Comparison of ENCODE assay signal across 13 cellular contexts in the genomic region with DNA sequence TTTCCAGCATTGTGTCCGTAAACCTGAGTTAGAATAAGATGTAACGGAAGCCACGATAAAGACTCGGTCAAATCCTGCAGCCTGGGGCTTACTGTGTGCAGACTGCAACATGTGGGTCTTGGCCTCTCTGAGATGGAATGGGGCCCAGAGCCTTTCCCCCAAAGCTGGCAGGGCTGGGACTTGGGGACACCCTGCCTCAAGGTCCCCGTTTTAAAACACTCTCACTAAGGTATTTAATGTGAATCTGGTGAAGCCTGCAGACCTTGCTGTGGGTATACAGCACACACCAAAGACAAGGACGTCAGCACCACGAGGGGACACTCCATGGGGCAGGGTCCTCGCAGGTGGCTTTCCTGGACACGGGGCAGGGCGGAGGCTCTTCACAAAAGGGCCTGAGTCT. TPM values are rescaled to one million over a fixed set of nuclear protein-coding genes. Genes with fewer than 3 reads are reported as not detected.
DNase-seq lines count a peak whose midpoint lies in the region; ATAC-seq, FAIRE-seq and TF ChIP-seq lines count a peak whose summit lies in the region.
"Had no signal": no experiment of that assay in that cellular context is flagged by ENCODE, and none has a peak within 500 bp of the region (broad histone marks: within the 10 kb centered on the region; RNA-seq: fewer than 3 reads in every experiment).

No MANE protein-coding gene starts in this region.

- peaks cover 0 to 12% (median 0%) of the 10 kb centered on the region in 3 experiments for H3K36me3 ChIP-seq in naive thymus-derived CD4-positive, alpha-beta T cell (ENCODE audit: control insufficient read depth in 2 of 3, insufficient read depth in 3 of 3, low read length in 3 of 3)
- H3K36me3 ChIP-seq: gastrocnemius medialis, prostate gland had no signal

- H3K4me1 ChIP-seq in naive thymus-derived CD4-positive, alpha-beta T cell (ENCODE audit: control insufficient read depth in 2 of 2, insufficient read depth in 2 of 2, low read length in 2 of 2), result peaks cover 22 to 24% of the 10 kb centered on the region in 2 donors

- no peaks in the 10 kb centered on the region for H3K27me3 ChIP-seq in naive thymus-derived CD4-positive, alpha-beta T cell (ENCODE audit: control insufficient read depth in 2 of 2, insufficient read depth in 2 of 2, low read length in 2 of 2)
- H3K27me3 ChIP-seq: gastrocnemius medialis, testis had no signal

- no peaks in the 10 kb centered on the region for H3K27me3 Mint-ChIP-seq in activated CD4-positive, alpha-beta T cell treated with anti-CD3 and anti-CD28 coated beads for 36 hours
- H3K27me3 Mint-ChIP-seq in activated CD8-positive, alpha-beta T cell treated with anti-CD3 and anti-CD28 coated beads, Interleukin-2, amount 10 ng/mL, durations not matched to agents 7 days and 5 days (ENCODE audit: low read depth), result no peaks in the 10 kb centered on the region
- no peaks in the 10 kb centered on the region for H3K27me3 Mint-ChIP-seq in naive thymus-derived CD4-positive, alpha-beta T cell

- no peak for DNase-seq in activated CD4-positive, alpha-beta T cell treated with anti-CD3 and anti-CD28 coated beads for 36 hours
- DNase-seq in activated CD4-positive, alpha-beta T cell treated with anti-CD3 and anti-CD28 coated beads, Interleukin-2, amount 50 U/mL, for 1 hour, result no peak
- no peak for DNase-seq in GM12891 (ENCODE audit: insufficient read length, low spot score)
- DNase-seq in activated CD8-positive, alpha-beta T cell treated with anti-CD3 and anti-CD28 coated beads, Interleukin-2, amount 10 ng/mL, durations not matched to agents 7 days and 5 days, result no peak
- DNase-seq in naive thymus-derived CD4-positive, alpha-beta T cell, result no peak
- DNase-seq: NCI-H1048 had no signal

- ATAC-seq in activated CD4-positive, alpha-beta T cell treated with anti-CD3 and anti-CD28 coated beads for 36 hours, result no peak
- ATAC-seq in activated CD8-positive, alpha-beta T cell treated with anti-CD3 and anti-CD28 coated beads, Interleukin-2, amount 10 ng/mL, durations not matched to agents 7 days and 5 days, result no peak
- ATAC-seq in naive thymus-derived CD4-positive, alpha-beta T cell, result no peak
- ATAC-seq in HG03469 (IDR thresholded peaks at IDR 0.05; ENCODE audit: unreplicated experiment) (no peak), GM21360 (IDR thresholded peaks at IDR 0.05; ENCODE audit: unreplicated experiment) (no peak), GM21367 (IDR thresholded peaks at IDR 0.05; ENCODE audit: unreplicated experiment) (no peak)
- ATAC-seq: gastrocnemius medialis had no signal

- H3K9me3 Mint-ChIP-seq in activated CD4-positive, alpha-beta T cell treated with anti-CD3 and anti-CD28 coated beads for 36 hours (ENCODE audit: low read depth), result no peaks in the 10 kb centered on the region
- no peaks in the 10 kb centered on the region for H3K9me3 Mint-ChIP-seq in activated CD8-positive, alpha-beta T cell treated with anti-CD3 and anti-CD28 coated beads, Interleukin-2, amount 10 ng/mL, durations not matched to agents 7 days and 5 days (ENCODE audit: insufficient read depth)
- no peaks in the 10 kb centered on the region for H3K9me3 Mint-ChIP-seq in naive thymus-derived CD4-positive, alpha-beta T cell

- peaks cover 25% of the 10 kb centered on the region for H3K4me1 Mint-ChIP-seq in activated CD4-positive, alpha-beta T cell treated with anti-CD3 and anti-CD28 coated beads for 36 hours
- peaks cover 38% of the 10 kb centered on the region for H3K4me1 Mint-ChIP-seq in activated CD8-positive, alpha-beta T cell treated with anti-CD3 and anti-CD28 coated beads, Interleukin-2, amount 10 ng/mL, durations not matched to agents 7 days and 5 days (ENCODE audit: low read depth)
- peaks cover 10 to 38% (median 30%) of the 10 kb centered on the region in 7 donors for H3K4me1 Mint-ChIP-seq in naive thymus-derived CD4-positive, alpha-beta T cell

- peaks cover 21% of the 10 kb centered on the region for H3K36me3 Mint-ChIP-seq in activated CD4-positive, alpha-beta T cell treated with anti-CD3 and anti-CD28 coated beads for 36 hours (ENCODE audit: low read depth)
- peaks cover 21% of the 10 kb centered on the region for H3K36me3 Mint-ChIP-seq in activated CD8-positive, alpha-beta T cell treated with anti-CD3 and anti-CD28 coated beads, Interleukin-2, amount 10 ng/mL, durations not matched to agents 7 days and 5 days (ENCODE audit: low read depth)
- H3K36me3 Mint-ChIP-seq in naive thymus-derived CD4-positive, alpha-beta T cell, result peaks cover 0 to 6% (median 0%) of the 10 kb centered on the region in 5 donors

- H3K9me3 ChIP-seq in naive thymus-derived CD4-positive, alpha-beta T cell (ENCODE audit: control insufficient read depth in 2 of 3, low read length in 3 of 3), result no peaks in the 10 kb centered on the region
- H3K9me3 ChIP-seq: gastrocnemius medialis, prostate gland, testis had no signal

- no peak for TF ChIP-seq POLR2A in GM12891 (IDR thresholded peaks at IDR 0.05; ENCODE audit: low read depth, low read length)

- no peak overlapping the region for H3K27ac ChIP-seq in naive thymus-derived CD4-positive, alpha-beta T cell (ENCODE audit: low read depth, low read length)
- H3K27ac ChIP-seq: gastrocnemius medialis, prostate gland, SK-N-MC, testis had no signal

- intact Hi-C loops in activated CD4-positive, alpha-beta T cell treated with anti-CD3 and anti-CD28 coated beads for 36 hours (cut with DNase I, micrococcal nuclease), result loop anchor here (1.0 to 10.0 kb wide), 5 partner anchors 98 to 217 kb away; no protein-coding TSS in a partner anchor
- intact Hi-C loops in naive thymus-derived CD4-positive, alpha-beta T cell (cut with micrococcal nuclease), result loop anchor here in 1 of 2 donors (1.0 kb wide), 2 partner anchors 99 to 140 kb away; no protein-coding TSS in a partner anchor

- POLR2A ChIA-PET in activated CD4-positive, alpha-beta T cell treated with anti-CD3 and anti-CD28 coated beads for 36 hours (lab: Charles Lee), result no interaction called here
- POLR2A ChIA-PET in activated CD8-positive, alpha-beta T cell treated with anti-CD3 and anti-CD28 coated beads, Interleukin-2, amount 10 ng/mL, durations not matched to agents 7 days and 5 days (lab: Charles Lee), result no interaction called here
- POLR2A ChIA-PET in naive thymus-derived CD4-positive, alpha-beta T cell (lab: Charles Lee), result no interaction called here

- H3K4me3 Mint-ChIP-seq in activated CD4-positive, alpha-beta T cell treated with anti-CD3 and anti-CD28 coated beads for 36 hours, result peak overlapping the region; percentile 93
- H3K4me3 Mint-ChIP-seq in activated CD8-positive, alpha-beta T cell treated with anti-CD3 and anti-CD28 coated beads, Interleukin-2, amount 10 ng/mL, durations not matched to agents 7 days and 5 days, result peak overlapping the region; percentile 96
- H3K4me3 Mint-ChIP-seq in naive thymus-derived CD4-positive, alpha-beta T cell, result peak overlapping the region in 8 of 10 donors; percentile 30 to 95 (median 92)

- CTCF ChIA-PET in activated CD4-positive, alpha-beta T cell treated with anti-CD3 and anti-CD28 coated beads for 36 hours (lab: Charles Lee), result no interaction called here
- CTCF ChIA-PET in activated CD8-positive, alpha-beta T cell treated with anti-CD3 and anti-CD28 coated beads, Interleukin-2, amount 10 ng/mL, durations not matched to agents 7 days and 5 days (lab: Charles Lee), result no interaction called here
- CTCF ChIA-PET in naive thymus-derived CD4-positive, alpha-beta T cell (lab: Charles Lee), result interaction anchor here (1.3 kb wide), 1 partner anchor 97 kb away, joined by 7 read pairs; no protein-coding TSS in a partner anchor

- peak; percentile 13 for FAIRE-seq in GM12891 (lab: Jason Lieb, UNC)

- no peak overlapping the region for H3K27ac Mint-ChIP-seq in activated CD4-positive, alpha-beta T cell treated with anti-CD3 and anti-CD28 coated beads for 36 hours
- H3K27ac Mint-ChIP-seq in activated CD8-positive, alpha-beta T cell treated with anti-CD3 and anti-CD28 coated beads, Interleukin-2, amount 10 ng/mL, durations not matched to agents 7 days and 5 days, result no peak overlapping the region
- peak overlapping the region in 4 of 9 donors; percentile 36 to 90 (median 66) for H3K27ac Mint-ChIP-seq in naive thymus-derived CD4-positive, alpha-beta T cell

- no peak overlapping the region for H3K4me3 ChIP-seq in naive thymus-derived CD4-positive, alpha-beta T cell (ENCODE audit: low read length)
- H3K4me3 ChIP-seq: gastrocnemius medialis, prostate gland, testis had no signal

TF ChIP-seq in GM12891, 5 proteins besides CTCF, POLR2A, EP300 and RAD21 (continues in another document):
- TF ChIP-seq PAX5 (IDR thresholded peaks at IDR 0.05; ENCODE audit: insufficient read depth, low read length, severe bottlenecking) (no peak), TAF1 (IDR thresholded peaks at IDR 0.05; ENCODE audit: low read depth, low read length) (no peak)

RNA-seq across cellular contexts. Expression of gene NDUFAF8, which starts 2.1 kb away (rescaled TPM):
- total RNA-seq in activated CD4-positive, alpha-beta T cell treated with anti-CD3 and anti-CD28 coated beads for 36 hours, result 10 to 100 TPM; 31.0 to 57.9 TPM
- polyA plus RNA-seq in GM12891 (2012; ENCODE audit: low read depth, missing spikeins), result 159 TPM
- 10 to 100 TPM; 42.3 to 48.3 TPM for total RNA-seq in activated CD8-positive, alpha-beta T cell treated with anti-CD3 and anti-CD28 coated beads, Interleukin-2, amount 10 ng/mL, durations not matched to agents 7 days and 5 days
- total RNA-seq in naive thymus-derived CD4-positive, alpha-beta T cell, result 10 to 100 TPM; 34.2 to 45.6 (median 43.5) TPM
- 10 to 100 TPM; 60.4 to 85.9 TPM for polyA plus RNA-seq in naive thymus-derived CD4-positive, alpha-beta T cell

RNA-seq across cellular contexts. Expression of gene TEPSIN, which starts 2.3 kb away (rescaled TPM):
- 10 to 100 TPM; 17.8 to 20.3 TPM for total RNA-seq in activated CD4-positive, alpha-beta T cell treated with anti-CD3 and anti-CD28 coated beads for 36 hours
- polyA plus RNA-seq in GM12891 (2012; ENCODE audit: low read depth, missing spikeins), result 15.7 TPM
- total RNA-seq in activated CD8-positive, alpha-beta T cell treated with anti-CD3 and anti-CD28 coated beads, Interleukin-2, amount 10 ng/mL, durations not matched to agents 7 days and 5 days, result 10 to 100 TPM; 43.8 to 52.7 TPM
- total RNA-seq in naive thymus-derived CD4-positive, alpha-beta T cell, result 100 to 1,000 TPM in 2 of 5 experiments, 10 to 100 TPM in 3; 52.6 to 115 (median 90.0) TPM
- polyA plus RNA-seq in naive thymus-derived CD4-positive, alpha-beta T cell, result 1 to 10 TPM; 3.2 to 5.3 TPM

RNA-seq across cellular contexts. Expression of gene CEP131, which starts 18.4 kb away (rescaled TPM):
- 1 to 10 TPM; 7.6 to 9.5 TPM for total RNA-seq in activated CD4-positive, alpha-beta T cell treated with anti-CD3 and anti-CD28 coated beads for 36 hours
- polyA plus RNA-seq in GM12891 (2012; ENCODE audit: low read depth, missing spikeins), result 10.6 TPM
- 10 to 100 TPM; 17.9 to 19.0 TPM for total RNA-seq in activated CD8-positive, alpha-beta T cell treated with anti-CD3 and anti-CD28 coated beads, Interleukin-2, amount 10 ng/mL, durations not matched to agents 7 days and 5 days
- total RNA-seq in naive thymus-derived CD4-positive, alpha-beta T cell, result 10 to 100 TPM in 2 of 5 experiments, 1 to 10 TPM in 3; 8.1 to 13.0 (median 10.0) TPM
- polyA plus RNA-seq in naive thymus-derived CD4-positive, alpha-beta T cell, result 1 to 10 TPM; 2.7 to 7.6 TPM

RNA-seq across cellular contexts. Expression of gene SLC38A10, which starts 53.9 kb away (rescaled TPM):
- 10 to 100 TPM; 47.6 to 52.9 TPM for total RNA-seq in activated CD4-positive, alpha-beta T cell treated with anti-CD3 and anti-CD28 coated beads for 36 hours
- 30.0 TPM for polyA plus RNA-seq in GM12891 (2012; ENCODE audit: low read depth, missing spikeins)
- 10 to 100 TPM; 78.5 to 83.5 TPM for total RNA-seq in activated CD8-positive, alpha-beta T cell treated with anti-CD3 and anti-CD28 coated beads, Interleukin-2, amount 10 ng/mL, durations not matched to agents 7 days and 5 days
- total RNA-seq in naive thymus-derived CD4-positive, alpha-beta T cell, result 100 to 1,000 TPM in 1 of 5 experiments, 10 to 100 TPM in 4; 54.9 to 122 (median 86.5) TPM
- polyA plus RNA-seq in naive thymus-derived CD4-positive, alpha-beta T cell, result 10 to 100 TPM; 45.0 to 84.8 TPM
